ENCODE assay signal across 14 cellular contexts in the genomic region with DNA sequence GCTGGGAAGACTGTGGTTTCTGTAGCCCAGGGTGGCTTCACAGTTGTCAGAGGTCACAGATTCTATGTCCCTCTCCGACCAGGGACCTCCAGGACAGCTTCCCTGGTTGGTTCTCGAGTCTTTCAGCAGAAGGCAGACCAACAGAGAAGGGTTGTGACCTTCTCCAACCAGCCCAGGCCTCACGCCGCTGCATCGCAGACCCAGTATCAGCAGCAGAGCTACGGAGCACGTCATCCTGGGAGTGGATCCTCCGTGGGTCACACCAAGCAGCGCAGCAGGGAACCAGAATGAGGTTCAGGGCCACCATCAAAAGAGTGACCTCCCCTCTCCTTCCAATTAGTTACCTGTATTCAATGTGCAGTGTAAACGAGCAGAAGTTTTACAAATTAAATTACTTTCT.
"Had no signal": no experiment of that assay in that cellular context is flagged by ENCODE, and none has a peak within 500 bp of the region (broad histone marks: within the 10 kb centered on the region; RNA-seq: fewer than 3 reads in every experiment).

No MANE protein-coding gene starts in this region.

- DNase-seq: activated CD4-positive, alpha-beta T cell treated with anti-CD3 and anti-CD28 coated beads, Interleukin-2, amount 50 U/mL, for 48 hours; activated CD4-positive, CD25-positive, alpha-beta regulatory T cell; activated effector memory CD4-positive, alpha-beta T cell treated with anti-CD3 and anti-CD28 coated beads, Interleukin-2, amount 50 U/mL, for 16 hours; foreskin keratinocyte; head of caudate nucleus; ovary; SK-N-SH; stimulated activated CD4-positive, alpha-beta T cell treated with anti-CD3 and anti-CD28 coated beads, Interleukin-4, amount 100 ng/mL, for 24 hours; stomach; uterus had no signal

- H3K4me1 ChIP-seq: foreskin keratinocyte, stomach, uterus had no signal

- FAIRE-seq: colon, islet of Langerhans had no signal

- H3K36me3 ChIP-seq: cardiac muscle cell, ovary, uterus had no signal

- ATAC-seq: foreskin keratinocyte had no signal

- H3K4me3 Mint-ChIP-seq: neural crest cell had no signal

- H3K27ac ChIP-seq: cardiac muscle cell, foreskin keratinocyte, ovary, stomach, uterus had no signal

- H3K4me1 Mint-ChIP-seq: neural crest cell had no signal

- H3K4me2 ChIP-seq: SK-N-SH had no signal

- H3K4me3 ChIP-seq: cardiac muscle cell, ovary, stomach, uterus had no signal

- H3K27me3 ChIP-seq: cardiac muscle cell, foreskin keratinocyte, ovary, stomach, uterus had no signal

- H3K9me3 ChIP-seq: ovary, SK-N-SH, stomach, uterus had no signal

- H3K9ac ChIP-seq: SK-N-SH had no signal
